Comparison of ENCODE assay signal across 10 cellular contexts in genomic region chr9:86943223-86943870, GRCh38. TPM values are rescaled to one million over a fixed set of nuclear protein-coding genes. Genes with fewer than 3 reads are reported as not detected.
DNase-seq lines count a peak whose midpoint lies in the region; ATAC-seq and TF ChIP-seq lines count a peak whose summit lies in the region.
"Had no signal": no experiment of that assay in that cellular context is flagged by ENCODE, and none has a peak within 500 bp of the region (broad histone marks: within the 10 kb centered on the region; RNA-seq: fewer than 3 reads in every experiment).

No MANE protein-coding gene starts in this region.

- peak overlapping the region; percentile 90 to 96 (median 94) for H3K4me3 Mint-ChIP-seq in brain

- no peak for TF ChIP-seq CTCF in brain (conservative IDR thresholded peaks at IDR 0.05)
- no peak for TF ChIP-seq CTCF in liver (IDR thresholded peaks at IDR 0.05; ENCODE audit: low read depth, low read length, missing input control)

- H3K27ac ChIP-seq in liver (ENCODE audit: low read depth in 1 of 2, low read length in 2 of 2) (no peak overlapping the region), subcutaneous abdominal adipose tissue (ENCODE audit: low read depth, low read length) (no peak overlapping the region)

- peaks cover 8% of the 10 kb centered on the region for H3K36me3 Mint-ChIP-seq in brain

- peaks cover 17% of the 10 kb centered on the region for H3K27me3 Mint-ChIP-seq in brain

- H3K4me3 ChIP-seq in liver (ENCODE audit: low read depth in 1 of 3, low read length in 3 of 3) = no peak overlapping the region
- peak overlapping the region; percentile 23 to 89 (median 88) for H3K4me3 ChIP-seq in subcutaneous abdominal adipose tissue (ENCODE audit: low read depth in 1 of 5, low read length in 5 of 5)

- H3K9me3 ChIP-seq in liver (ENCODE audit: control insufficient read depth in 4 of 4, low read length in 3 of 4) (no peaks in the 10 kb centered on the region), subcutaneous abdominal adipose tissue (ENCODE audit: control insufficient read depth in 5 of 5, low read length in 5 of 5) (no peaks in the 10 kb centered on the region)

- WGBS in liver = 7% methylated on average over 11 of the region's 11 CpGs

- H3K36me3 ChIP-seq in liver (ENCODE audit: control insufficient read depth in 4 of 4, insufficient read depth in 3 of 4, low read depth in 1 of 4, low read length in 3 of 4) (no peaks in the 10 kb centered on the region), subcutaneous abdominal adipose tissue (ENCODE audit: control insufficient read depth in 5 of 5, insufficient read depth in 5 of 5, low read length in 5 of 5) (no peaks in the 10 kb centered on the region)

- H3K27ac Mint-ChIP-seq in brain = peak overlapping the region; percentile 50 to 99 (median 96)

- H3K9me3 Mint-ChIP-seq in brain = peaks cover 0 to 6% (median 0%) of the 10 kb centered on the region in 5 experiments

- H3K4me1 ChIP-seq in liver (ENCODE audit: control insufficient read depth in 4 of 4, insufficient read depth in 4 of 4, low read length in 3 of 4) (peaks cover 10 to 38% (median 24%) of the 10 kb centered on the region in 4 donors), subcutaneous abdominal adipose tissue (ENCODE audit: control insufficient read depth in 5 of 5, insufficient read depth in 5 of 5, low read length in 5 of 5) (peaks cover 0 to 33% (median 23%) of the 10 kb centered on the region in 5 donors)

- no peak for ATAC-seq in HG02870 (IDR thresholded peaks at IDR 0.05; ENCODE audit: unreplicated experiment)
- ATAC-seq: Panc1 had no signal

- DNase-seq in NCI-H2171 treated with DMSO at 0.1 percent for 48 hours (lab: John Stamatoyannopoulos, UW) (peak; percentile 9), NCI-H2171 (lab: John Stamatoyannopoulos, UW) (no peak), NOMO-1 treated with dmso at 0.1 percent for 144 hours (lab: John Stamatoyannopoulos, UW; ENCODE audit: unreplicated experiment) (no peak)
- no peak for DNase-seq in activated CD4-positive, alpha-beta T cell treated with anti-CD3 and anti-CD28 coated beads, Interleukin-2, amount 50 U/mL, for 48 hours
- DNase-seq: activated effector memory CD4-positive, alpha-beta T cell treated with Interleukin-2 at 50 U/mL for 16 hours had no signal

- H3K9ac ChIP-seq in liver (ENCODE audit: low read depth in 1 of 2, low read length in 2 of 2) (no peak overlapping the region), subcutaneous abdominal adipose tissue (ENCODE audit: low read length in 5 of 5) (no peak overlapping the region)

- peaks cover 61% of the 10 kb centered on the region for H3K4me1 Mint-ChIP-seq in brain

- peak; percentile 22 to 33 for TF ChIP-seq RAD21 in liver (IDR thresholded peaks at IDR 0.05)

- peaks cover 0 to 23% (median 1%) of the 10 kb centered on the region in 4 donors for H3K27me3 ChIP-seq in liver (ENCODE audit: control insufficient read depth in 4 of 4, insufficient read depth in 4 of 4, low read length in 3 of 4)
- H3K27me3 ChIP-seq in subcutaneous abdominal adipose tissue (ENCODE audit: control insufficient read depth in 5 of 5, insufficient read depth in 4 of 5, low read length in 5 of 5) = peaks cover 0 to 5% (median 0%) of the 10 kb centered on the region in 5 donors

TF ChIP-seq in liver, 16 proteins besides CTCF, POLR2A, EP300 and RAD21:
- TF ChIP-seq SP1 (IDR thresholded peaks at IDR 0.05) = peak; percentile 49
- TF ChIP-seq HNF4G (IDR thresholded peaks at IDR 0.05) = no peak
- TF ChIP-seq TAF1 (conservative IDR thresholded peaks at IDR 0.05) = no peak
- TF ChIP-seq ZBTB33 (IDR thresholded peaks at IDR 0.05) = peak; percentile 25
- TF ChIP-seq JUND (IDR thresholded peaks at IDR 0.05) = peak; percentile 28 to 49
- TF ChIP-seq MAX (IDR thresholded peaks at IDR 0.05) = no peak
- TF ChIP-seq NR2F2 (IDR thresholded peaks at IDR 0.05) = no peak
- TF ChIP-seq EGR1 (IDR thresholded peaks at IDR 0.05; ENCODE audit: low read depth in 2 of 2) = peak in 1 of 2 donors; percentile 22
- peak; percentile 15 for TF ChIP-seq FOXA1 (IDR thresholded peaks at IDR 0.05)
- TF ChIP-seq HNF4A (conservative IDR thresholded peaks at IDR 0.05) = peak; percentile 61 to 64
- TF ChIP-seq RXRA (IDR thresholded peaks at IDR 0.05) = peak; percentile 64 to 69
- peak; percentile 31 for TF ChIP-seq FOXA2 (IDR thresholded peaks at IDR 0.05)
- TF ChIP-seq GABPA (IDR thresholded peaks at IDR 0.05 in 1 of 2, conservative IDR thresholded peaks at IDR 0.05 in 1 of 2) = no peak
- no peak for TF ChIP-seq ATF3 (IDR thresholded peaks at IDR 0.05)
- TF ChIP-seq YY1 (IDR thresholded peaks at IDR 0.05) = peak; percentile 46
- TF ChIP-seq REST (IDR thresholded peaks at IDR 0.05) = no peak

RNA-seq across cellular contexts. Expression of gene GAS1, which starts 4.0 kb away (rescaled TPM):
- polyA plus RNA-seq in brain (ENCODE audit: insufficient read depth, low read depth, low replicate concordance) = 1.1 TPM
- total RNA-seq in liver = 1 to 10 TPM; 1.1 to 7.4 TPM
- polyA plus RNA-seq in liver = 1 to 10 TPM in 1 of 2 donors, under 1 TPM in 1; 0.46 to 1.0 TPM

Comparison
In these comparisons a context has a peak if more than half of its experiments do, and no peak if none do; other contexts are left out.
1. H3K4me3 ChIP-seq: peak in subcutaneous abdominal adipose tissue (5 of 5); none in liver (0 of 3).